ENCODE assay signal across 6 cellular contexts in the genomic region with DNA sequence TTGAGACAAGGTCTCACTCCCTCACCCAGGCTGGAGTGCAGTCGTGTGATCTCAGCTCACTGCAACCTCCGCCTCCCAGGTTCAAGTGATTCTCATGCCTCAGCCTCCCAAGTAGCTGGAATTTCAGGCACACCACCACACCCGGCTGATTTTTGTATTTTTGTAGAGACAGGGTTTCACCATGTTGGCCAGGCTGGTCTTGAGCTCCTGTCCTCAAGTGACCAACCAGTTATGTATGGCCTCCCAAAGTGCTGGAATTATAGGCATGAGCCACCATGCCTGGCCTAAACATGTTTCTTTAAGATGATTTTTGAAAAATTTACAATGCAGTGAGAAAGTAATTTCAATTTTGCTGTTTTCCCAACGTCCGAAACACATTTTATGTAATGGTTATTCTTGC. TPM values are rescaled to one million over a fixed set of nuclear protein-coding genes. Genes with fewer than 3 reads are reported as not detected.
A peak's percentile ranks its signal among the peaks of the same experiment; 100 is the strongest.
DNase-seq lines count a peak whose midpoint lies in the region.
"Not testable (repeated sequence)": the region's sequence is repeated elsewhere in the genome, so short reads cannot be mapped to it uniquely, and the experiment has no call there.
"Had no signal": no experiment of that assay in that cellular context is flagged by ENCODE, and none has a peak within 500 bp of the region (broad histone marks: within the 10 kb centered on the region; RNA-seq: fewer than 3 reads in every experiment).

No MANE protein-coding gene starts in this region.

- H4K8ac ChIP-seq in trophoblast cell (ENCODE audit: low read depth, low read length): not testable (repeated sequence)

- H3K4ac ChIP-seq in trophoblast cell (ENCODE audit: low read depth, low read length): not testable (repeated sequence)

- H2AFZ ChIP-seq in trophoblast cell (ENCODE audit: insufficient read depth, low read length, poor library complexity): not testable (repeated sequence)

- WGBS in trophoblast cell (ENCODE audit: extremely low coverage, insufficient coverage, insufficient read length): no CpG with 5 or more reads among the region's 5 CpGs

- H3K23ac ChIP-seq in trophoblast cell (ENCODE audit: low read length): not testable (repeated sequence)

- H3K18ac ChIP-seq in trophoblast cell (ENCODE audit: low read length): not testable (repeated sequence)

- not testable (repeated sequence) for H3K9ac ChIP-seq in trophoblast cell (ENCODE audit: low read length)

- not testable (repeated sequence) for H2BK120ac ChIP-seq in trophoblast cell (ENCODE audit: insufficient read depth, low read length, poor library complexity)

- not testable (repeated sequence) for H3K4me2 ChIP-seq in trophoblast cell (ENCODE audit: low read length)

- not testable (repeated sequence) for H3K9me3 ChIP-seq in trophoblast cell (ENCODE audit: insufficient read depth, low read depth, low read length)

- H3K27me3 ChIP-seq in trophoblast cell (ENCODE audit: insufficient read depth, low read length): not testable (repeated sequence)

- not testable (repeated sequence) for H4K91ac ChIP-seq in trophoblast cell (ENCODE audit: low read depth, low read length)

- not testable (repeated sequence) for H2BK12ac ChIP-seq in trophoblast cell (ENCODE audit: low read length)

- H3K27ac ChIP-seq in trophoblast cell (ENCODE audit: low read depth, low read length): not testable (repeated sequence)

- not testable (repeated sequence) for H3K4me1 ChIP-seq in trophoblast cell (ENCODE audit: control insufficient read depth in 1 of 2, insufficient read depth in 2 of 2, low read length in 2 of 2)

- H3K14ac ChIP-seq in trophoblast cell (ENCODE audit: low read length): not testable (repeated sequence)

- not testable (repeated sequence) for H3K79me2 ChIP-seq in trophoblast cell (ENCODE audit: control insufficient read depth, insufficient read depth, low read length, poor library complexity)

- not testable (repeated sequence) for H2AK5ac ChIP-seq in trophoblast cell (ENCODE audit: low read length)

- not testable (repeated sequence) for H3K4me3 ChIP-seq in trophoblast cell (ENCODE audit: low read depth, low read length)

- peak; percentile 70 to 81 for DNase-seq in trophoblast cell

- H4K12ac ChIP-seq in trophoblast cell (ENCODE audit: low read depth, low read length): not testable (repeated sequence)

- not testable (repeated sequence) for H3K36me3 ChIP-seq in trophoblast cell (ENCODE audit: control insufficient read depth in 1 of 2, insufficient read depth in 2 of 2, low read length in 2 of 2)

- H2BK5ac ChIP-seq in trophoblast cell (ENCODE audit: low read depth, low read length, poor library complexity): not testable (repeated sequence)

- not testable (repeated sequence) for H3K79me1 ChIP-seq in trophoblast cell (ENCODE audit: low read length)

RNA-seq across cellular contexts. Expression of gene FAM81A, which starts 37.2 kb away (rescaled TPM):
- polyA plus RNA-seq in trophoblast cell (2013): 0.10 and 0.19 TPM in 2 replicates
- polyA plus RNA-seq: AG04450; BJ; CD4-positive, alpha-beta memory T cell; CD4-positive, CD25-positive, alpha-beta regulatory T cell; CD8-positive, alpha-beta memory T cell had no signal
